ENCODE assay signal across 24 cellular contexts in genomic region chr2:53268086-53268485, GRCh38.
DNase-seq lines count a peak whose midpoint lies in the region; ATAC-seq, FAIRE-seq and TF ChIP-seq lines count a peak whose summit lies in the region.
"Had no signal": no experiment of that assay in that cellular context is flagged by ENCODE, and none has a peak within 500 bp of the region (broad histone marks: within the 10 kb centered on the region; RNA-seq: fewer than 3 reads in every experiment).

No MANE protein-coding gene starts in this region.

- no peaks in the 10 kb centered on the region for H3K36me3 ChIP-seq in KMS-11 (ENCODE audit: insufficient read depth)
- H3K36me3 ChIP-seq in kidney epithelial cell (ENCODE audit: control insufficient read depth, insufficient read depth, low read length): no peaks in the 10 kb centered on the region
- no peaks in the 10 kb centered on the region for H3K36me3 ChIP-seq in spleen
- no peaks in the 10 kb centered on the region for H3K36me3 ChIP-seq in kidney (ENCODE audit: control insufficient read depth in 1 of 2, insufficient read depth in 2 of 2, low read length in 2 of 2)
- H3K36me3 ChIP-seq: adrenal gland, SJCRH30 had no signal

- H3K27ac Mint-ChIP-seq in activated T-helper 17 cell treated with anti-CD3 and anti-CD28 coated beads, Interleukin-2, amount 50 U/mL, for 72 hours: no peak overlapping the region
- H3K27ac Mint-ChIP-seq: activated CD4-positive, alpha-beta memory T cell treated with anti-CD3 and anti-CD28 coated beads, Interleukin-2, amount 10 ng/mL, durations not matched to agents 7 days and 5 days; mesothelial cell of epicardium; natural killer cell treated with Interleukin-12 subunit alpha and Interleukin-12 subunit beta and Interleukin-15 and Interleukin-18, amount 100 ng/mL, for 72 hours had no signal

- peak overlapping the region; percentile 25; the same call in 1 of the 2 replicates for H2AFZ ChIP-seq in KMS-11 (ENCODE audit: low read depth)

- H3K9ac ChIP-seq in KMS-11 (no peak overlapping the region), kidney (ENCODE audit: low read length in 2 of 2) (no peak overlapping the region)

- FAIRE-seq in kidney (lab: Jason Lieb, UNC): no peak
- FAIRE-seq: endothelial cell of umbilical vein, frontal cortex, GM12892, H54 had no signal

- no peaks in the 10 kb centered on the region for H3K79me2 ChIP-seq in KMS-11 (ENCODE audit: insufficient read depth, low read depth)

- intact Hi-C loops in spleen (cut with DNase I; ENCODE audit: low total_unique reads) (no loop called here), kidney (cut with DNase I) (no loop called here)

- peaks cover 26% of the 10 kb centered on the region for H3K4me1 ChIP-seq in KMS-11 (ENCODE audit: low read depth, poor library complexity, severe bottlenecking)
- H3K4me1 ChIP-seq in spleen: no peaks in the 10 kb centered on the region
- H3K4me1 ChIP-seq in kidney (ENCODE audit: control insufficient read depth in 1 of 2, insufficient read depth in 1 of 2, low read depth in 1 of 2, low read length in 2 of 2): no peaks in the 10 kb centered on the region
- H3K4me1 ChIP-seq: adrenal gland, SJCRH30, testis had no signal

- TF ChIP-seq CTCF in KMS-11 (conservative IDR thresholded peaks at IDR 0.05; ENCODE audit: low read depth, low read length) (peak; percentile 35), kidney epithelial cell (IDR thresholded peaks at IDR 0.05; ENCODE audit: insufficient read depth, low read length, poor library complexity, severe bottlenecking) (peak; percentile 22), spleen (IDR thresholded peaks at IDR 0.05 in 8 of 11, conservative IDR thresholded peaks at IDR 0.05 in 3 of 11) (no peak), kidney (IDR thresholded peaks at IDR 0.05; ENCODE audit: borderline replicate concordance, extremely low read depth, insufficient read depth) (no peak)

- no peak overlapping the region for H3K4me3 Mint-ChIP-seq in activated T-helper 17 cell treated with anti-CD3 and anti-CD28 coated beads, Interleukin-2, amount 50 U/mL, for 72 hours
- H3K4me3 Mint-ChIP-seq: activated CD4-positive, alpha-beta memory T cell treated with anti-CD3 and anti-CD28 coated beads, Interleukin-2, amount 10 ng/mL, durations not matched to agents 7 days and 5 days; mesothelial cell of epicardium; natural killer cell treated with Interleukin-12 subunit alpha and Interleukin-12 subunit beta and Interleukin-15 and Interleukin-18, amount 100 ng/mL, for 72 hours had no signal

- H3K9me3 ChIP-seq in spleen (peaks cover 0 to 3% (median 0%) of the 10 kb centered on the region in 8 donors), kidney (ENCODE audit: control insufficient read depth in 1 of 2, low read length in 2 of 2) (no peaks in the 10 kb centered on the region)
- H3K9me3 ChIP-seq: adrenal gland, SJCRH30, testis had no signal

- no peaks in the 10 kb centered on the region for H3K36me3 Mint-ChIP-seq in activated T-helper 17 cell treated with anti-CD3 and anti-CD28 coated beads, Interleukin-2, amount 50 U/mL, for 72 hours (ENCODE audit: low read depth)
- H3K36me3 Mint-ChIP-seq: mesothelial cell of epicardium; natural killer cell treated with Interleukin-12 subunit alpha and Interleukin-12 subunit beta and Interleukin-15 and Interleukin-18, amount 100 ng/mL, for 72 hours had no signal

- no peak overlapping the region for H3K4me3 ChIP-seq in KMS-11 (IDR thresholded peaks at IDR 0.05; ENCODE audit: insufficient read depth, low read depth, low read length)
- no peak overlapping the region for H3K4me3 ChIP-seq in kidney epithelial cell (ENCODE audit: low read depth, low read length)
- H3K4me3 ChIP-seq in spleen: no peak overlapping the region
- no peak overlapping the region for H3K4me3 ChIP-seq in kidney (ENCODE audit: low read length in 2 of 2)
- H3K4me3 ChIP-seq: adrenal gland, SJCRH30, testis had no signal

- H3K27me3 ChIP-seq in KMS-11 (ENCODE audit: insufficient read depth, low read depth) (no peaks in the 10 kb centered on the region), kidney epithelial cell (ENCODE audit: control insufficient read depth, insufficient read depth, low read length) (no peaks in the 10 kb centered on the region), spleen (replicated peaks in 1 of 7) (no peaks in the 10 kb centered on the region)
- H3K27me3 ChIP-seq: adrenal gland, testis had no signal

- H3K9me3 Mint-ChIP-seq in activated T-helper 17 cell treated with anti-CD3 and anti-CD28 coated beads, Interleukin-2, amount 50 U/mL, for 72 hours: no peaks in the 10 kb centered on the region
- H3K9me3 Mint-ChIP-seq: activated CD4-positive, alpha-beta memory T cell treated with anti-CD3 and anti-CD28 coated beads, Interleukin-2, amount 10 ng/mL, durations not matched to agents 7 days and 5 days had no signal

- H3K4me2 ChIP-seq in KMS-11: peak overlapping the region; percentile 21; the same call in 1 of the 2 replicates

- no peaks in the 10 kb centered on the region for H3K4me1 Mint-ChIP-seq in activated T-helper 17 cell treated with anti-CD3 and anti-CD28 coated beads, Interleukin-2, amount 50 U/mL, for 72 hours
- H3K4me1 Mint-ChIP-seq: activated CD4-positive, alpha-beta memory T cell treated with anti-CD3 and anti-CD28 coated beads, Interleukin-2, amount 10 ng/mL, durations not matched to agents 7 days and 5 days; mesothelial cell of epicardium had no signal

- no peaks in the 10 kb centered on the region for H4K20me1 ChIP-seq in KMS-11 (ENCODE audit: insufficient read depth)

- DNase-seq in ELR (ENCODE audit: low read depth) (peak; percentile 7), kidney epithelial cell (ENCODE audit: low read depth) (no peak), NCI-H345 treated with DMSO at 0.1 percent for 48 hours (lab: John Stamatoyannopoulos, UW; ENCODE audit: unreplicated experiment) (no peak), hepatic stellate cell (ENCODE audit: low spot score) (no peak), spleen (no peak), kidney (no peak)
- DNase-seq: activated CD4-positive, alpha-beta memory T cell treated with anti-CD3 and anti-CD28 coated beads, Interleukin-2, amount 10 ng/mL, durations not matched to agents 7 days and 5 days; activated T-cell treated with anti-CD3 and anti-CD28 coated beads for 4 hours; adrenal gland; GF-D8; MV-4-11; NCI-H1694 treated with DMSO at 0.1 percent for 48 hours; NCI-H748 treated with DMSO at 0.1 percent for 48 hours; OCI-M1; SJCRH30; testis had no signal

- WGBS in spleen, 5 donors: 51 to 67% (median 59%) methylated on average over 2 of the region's 2 CpGs

- TF ChIP-seq POLR2A in spleen (IDR thresholded peaks at IDR 0.05): no peak

- H3K27ac ChIP-seq in KMS-11 (peak overlapping the region; percentile 19; the same call in 1 of the 2 replicates), spleen (no peak overlapping the region), kidney (ENCODE audit: low read depth in 2 of 2, low read length in 2 of 2) (no peak overlapping the region)
- H3K27ac ChIP-seq: adrenal gland, SJCRH30, testis had no signal

- ATAC-seq in activated T-helper 17 cell treated with anti-CD3 and anti-CD28 coated beads, Interleukin-2, amount 50 U/mL, for 72 hours (replicated peaks): peak; percentile 49
- ATAC-seq: natural killer cell treated with Interleukin-12 subunit alpha and Interleukin-12 subunit beta and Interleukin-15 and Interleukin-18, amount 100 ng/mL, for 72 hours had no signal

- no peaks in the 10 kb centered on the region for H3K27me3 Mint-ChIP-seq in activated T-helper 17 cell treated with anti-CD3 and anti-CD28 coated beads, Interleukin-2, amount 50 U/mL, for 72 hours
- H3K27me3 Mint-ChIP-seq: activated CD4-positive, alpha-beta memory T cell treated with anti-CD3 and anti-CD28 coated beads, Interleukin-2, amount 10 ng/mL, durations not matched to agents 7 days and 5 days; natural killer cell treated with Interleukin-12 subunit alpha and Interleukin-12 subunit beta and Interleukin-15 and Interleukin-18, amount 100 ng/mL, for 72 hours had no signal

Comparison
In these comparisons a context has a peak if more than half of its experiments do, and no peak if none do; other contexts are left out.
1. CTCF ChIP-seq: peak in KMS-11 (single experiment) and kidney epithelial cell (single experiment); none in spleen (0 of 11) and kidney (single experiment).